In genomic region chr2:134453973-134454372, GRCh38 we compare ENCODE assay signal across 20 cellular contexts.
"Had no signal": no experiment of that assay in that cellular context is flagged by ENCODE, and none has a peak within 500 bp of the region (broad histone marks: within the 10 kb centered on the region; RNA-seq: fewer than 3 reads in every experiment).

No MANE protein-coding gene starts in this region.

- H3K36me3 ChIP-seq: breast epithelium, pancreas, right lobe of liver, thoracic aorta had no signal

- H3K27ac ChIP-seq: adrenal gland, breast epithelium, esophagus squamous epithelium, neutrophil, pancreas, SK-N-MC, thoracic aorta had no signal

- H3K27me3 Mint-ChIP-seq: activated CD4-positive, alpha-beta T cell treated with anti-CD3 and anti-CD28 coated beads, Interleukin-2, amount 10 ng/mL, durations not matched to agents 7 days and 5 days had no signal

- H3K27ac Mint-ChIP-seq: activated CD4-positive, alpha-beta T cell treated with anti-CD3 and anti-CD28 coated beads, Interleukin-2, amount 10 ng/mL, durations not matched to agents 7 days and 5 days; activated CD8-positive, alpha-beta T cell treated with anti-CD3 and anti-CD28 coated beads, Interleukin-2, amount 10 ng/mL, durations not matched to agents 7 days and 5 days; activated naive CD4-positive, alpha-beta T cell treated with anti-CD3 and anti-CD28 coated beads, Interleukin-2, amount 50 U/mL, for 72 hours had no signal

- DNase-seq: activated CD4-positive, alpha-beta T cell treated with anti-CD3 and anti-CD28 coated beads, Interleukin-2, amount 10 ng/mL, durations not matched to agents 7 days and 5 days; activated CD4-positive, CD25-positive, alpha-beta regulatory T cell; activated CD8-positive, alpha-beta memory T cell treated with anti-CD3 and anti-CD28 coated beads, Interleukin-2, amount 50 U/mL, for 4 hours; activated CD8-positive, alpha-beta T cell treated with anti-CD3 and anti-CD28 coated beads, Interleukin-2, amount 10 ng/mL, durations not matched to agents 7 days and 5 days; activated gamma-delta T cell; adrenal gland; dermis blood vessel endothelial cell; effector memory CD4-positive, alpha-beta T cell; esophagus squamous epithelium; midbrain; stimulated activated CD4-positive, alpha-beta T cell treated with anti-CD3 and anti-CD28 coated beads, Interleukin-4, amount 100 ng/mL, for 1 hour; T-helper 9 cell had no signal

- H3K36me3 Mint-ChIP-seq: activated naive CD4-positive, alpha-beta T cell treated with anti-CD3 and anti-CD28 coated beads, Interleukin-2, amount 50 U/mL, for 72 hours had no signal

- H3K9me3 Mint-ChIP-seq: activated CD4-positive, alpha-beta T cell treated with anti-CD3 and anti-CD28 coated beads, Interleukin-2, amount 10 ng/mL, durations not matched to agents 7 days and 5 days; activated naive CD4-positive, alpha-beta T cell treated with anti-CD3 and anti-CD28 coated beads, Interleukin-2, amount 50 U/mL, for 72 hours had no signal

- H3K4me3 Mint-ChIP-seq: activated CD4-positive, alpha-beta T cell treated with anti-CD3 and anti-CD28 coated beads, Interleukin-2, amount 10 ng/mL, durations not matched to agents 7 days and 5 days; activated CD8-positive, alpha-beta T cell treated with anti-CD3 and anti-CD28 coated beads, Interleukin-2, amount 10 ng/mL, durations not matched to agents 7 days and 5 days had no signal

- H3K4me1 Mint-ChIP-seq: activated CD4-positive, alpha-beta T cell treated with anti-CD3 and anti-CD28 coated beads, Interleukin-2, amount 10 ng/mL, durations not matched to agents 7 days and 5 days had no signal

- H3K27me3 ChIP-seq: adrenal gland, breast epithelium, esophagus squamous epithelium, neutrophil, pancreas, right lobe of liver had no signal

- H3K4me1 ChIP-seq: adrenal gland, breast epithelium, esophagus squamous epithelium had no signal

- H3K4me2 ChIP-seq: smooth muscle cell had no signal

- ATAC-seq: activated CD8-positive, alpha-beta T cell treated with anti-CD3 and anti-CD28 coated beads, Interleukin-2, amount 10 ng/mL, durations not matched to agents 7 days and 5 days; activated naive CD4-positive, alpha-beta T cell treated with anti-CD3 and anti-CD28 coated beads, Interleukin-2, amount 50 U/mL, for 72 hours; pancreas; right lobe of liver had no signal

- H3K4me3 ChIP-seq: adrenal gland, breast epithelium, esophagus squamous epithelium, pancreas, right lobe of liver, SK-N-MC, smooth muscle cell, thoracic aorta had no signal

- H3K9me3 ChIP-seq: adrenal gland, breast epithelium, esophagus squamous epithelium, neutrophil, pancreas, right lobe of liver, thoracic aorta had no signal
